8 cellular contexts compared by ENCODE assay signal in the genomic region with DNA sequence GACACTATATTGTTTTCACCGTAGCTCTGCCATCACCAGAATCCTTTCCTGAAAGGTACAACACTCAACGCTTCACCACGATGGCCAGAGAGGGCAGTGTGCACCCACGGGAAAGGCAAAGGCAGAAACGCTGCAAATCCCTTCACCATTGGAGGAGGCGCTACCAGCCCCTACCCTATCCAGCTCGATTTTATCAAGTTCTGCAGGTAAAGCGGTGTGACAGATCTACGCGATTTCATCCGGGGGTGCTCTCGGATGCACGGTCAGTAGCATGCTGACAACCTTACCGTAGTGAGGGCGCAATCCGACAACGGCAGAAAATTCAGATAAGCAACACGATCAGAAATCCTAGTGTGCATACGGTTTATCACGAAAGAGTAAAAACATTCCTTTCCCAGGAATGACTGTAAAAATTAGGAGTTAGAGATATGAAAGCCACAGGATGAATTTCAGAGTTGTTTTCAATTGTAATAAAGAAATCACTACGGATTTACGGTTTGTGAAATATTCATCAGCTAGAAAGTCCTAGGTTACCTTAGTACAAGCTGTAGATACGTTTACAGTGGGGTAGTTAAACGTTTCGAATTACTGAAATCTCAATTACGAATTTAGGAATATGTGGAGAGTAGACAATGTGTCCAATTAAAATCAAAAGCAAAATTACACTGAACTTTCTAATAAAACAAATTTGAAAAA. TPM values are rescaled to one million over a fixed set of nuclear protein-coding genes. Genes with fewer than 3 reads are reported as not detected.
DNase-seq lines count a peak whose midpoint lies in the region; ATAC-seq and TF ChIP-seq lines count a peak whose summit lies in the region.

No MANE protein-coding gene starts in this region.

- intact Hi-C loops in Right ventricle myocardium superior (cut with DNase I): loop anchor here (2.0 to 5.0 kb wide), 2 partner anchors 915 to 1015 kb away; no protein-coding TSS in a partner anchor
- intact Hi-C loops in posterior cingulate gyrus (cut with DNase I): loop anchor here (2.0 to 5.0 kb wide), 3 partner anchors 105 to 1015 kb away; no protein-coding TSS in a partner anchor
- intact Hi-C loops in upper lobe of right lung (cut with DNase I): loop anchor here (10.0 kb wide), 1 partner anchor 1023 kb away; no protein-coding TSS in a partner anchor

- H3K4me3 Mint-ChIP-seq in activated naive CD8-positive, alpha-beta T cell treated with anti-CD3 and anti-CD28 coated beads for 36 hours: peak overlapping the region; percentile 83

- H3K4me1 Mint-ChIP-seq in activated naive CD8-positive, alpha-beta T cell treated with anti-CD3 and anti-CD28 coated beads for 36 hours: peaks cover 21% of the 10 kb centered on the region

- peak overlapping the region; percentile 52 for H3K27ac Mint-ChIP-seq in activated naive CD8-positive, alpha-beta T cell treated with anti-CD3 and anti-CD28 coated beads for 36 hours

- no peak overlapping the region for H3K27ac ChIP-seq in upper lobe of right lung

- no peak for TF ChIP-seq POLR2A in NB4 (IDR thresholded peaks at IDR 0.05; ENCODE audit: extremely low read depth, insufficient read length)

- peaks cover 5% of the 10 kb centered on the region for H3K36me3 Mint-ChIP-seq in activated naive CD8-positive, alpha-beta T cell treated with anti-CD3 and anti-CD28 coated beads for 36 hours

- peak; percentile 90 for DNase-seq in GM12864 (ENCODE audit: low read depth)
- DNase-seq in NB4 (ENCODE audit: low read depth): peak; percentile 91
- peak; percentile 72 for DNase-seq in SKM-1 (lab: John Stamatoyannopoulos, UW; ENCODE audit: unreplicated experiment)
- peak; percentile 80 for DNase-seq in activated naive CD8-positive, alpha-beta T cell treated with anti-CD3 and anti-CD28 coated beads for 36 hours
- peak; percentile 82 for DNase-seq in Right ventricle myocardium superior
- peak; percentile 79 to 98 (median 90) for DNase-seq in posterior cingulate gyrus
- DNase-seq in upper lobe of right lung: peak; percentile 86

- H3K4me3 ChIP-seq in GM12864 (ENCODE audit: low read depth, low read length): peak overlapping the region; percentile 80
- peak overlapping the region; percentile 66 for H3K4me3 ChIP-seq in NB4 (ENCODE audit: low read depth, low read length)
- peak overlapping the region; percentile 56 for H3K4me3 ChIP-seq in upper lobe of right lung

- no peaks in the 10 kb centered on the region for H3K9me3 Mint-ChIP-seq in activated naive CD8-positive, alpha-beta T cell treated with anti-CD3 and anti-CD28 coated beads for 36 hours

- peaks cover 9% of the 10 kb centered on the region for H3K4me1 ChIP-seq in upper lobe of right lung

- H3K27me3 ChIP-seq in upper lobe of right lung: peaks cover 7% of the 10 kb centered on the region

- H3K9me3 ChIP-seq in upper lobe of right lung: no peaks in the 10 kb centered on the region

- H3K27me3 Mint-ChIP-seq in activated naive CD8-positive, alpha-beta T cell treated with anti-CD3 and anti-CD28 coated beads for 36 hours: peaks cover 50% of the 10 kb centered on the region

- H3K36me3 ChIP-seq in upper lobe of right lung: no peaks in the 10 kb centered on the region

- peak; percentile 53 for ATAC-seq in HG02571 (IDR thresholded peaks at IDR 0.05; ENCODE audit: unreplicated experiment)
- peak; percentile 92 for ATAC-seq in Right ventricle myocardium superior (ENCODE audit: poor library complexity)
- ATAC-seq in upper lobe of right lung: peak; percentile 89

- peak; percentile 97 for TF ChIP-seq CTCF in GM12864 (IDR thresholded peaks at IDR 0.05; ENCODE audit: low read depth, low read length, missing control alignments)
- TF ChIP-seq CTCF in NB4 (IDR thresholded peaks at IDR 0.05; ENCODE audit: low read depth, low read length): peak; percentile 97
- TF ChIP-seq CTCF in upper lobe of right lung (IDR thresholded peaks at IDR 0.05): peak; percentile 95

RNA-seq across cellular contexts. Expression of a gene that starts 1.8 kb away (rescaled TPM):
- 1 to 10 TPM; 5.0 to 6.2 TPM for total RNA-seq in activated naive CD8-positive, alpha-beta T cell treated with anti-CD3 and anti-CD28 coated beads for 36 hours
- total RNA-seq in Right ventricle myocardium superior (2.0 TPM), upper lobe of right lung (11.2 TPM)
